In genomic region chr11:79453617-79454016, GRCh38 we compare ENCODE assay signal across 37 cellular contexts. TPM values are rescaled to one million over a fixed set of nuclear protein-coding genes. Genes with fewer than 3 reads are reported as not detected.
A peak's percentile ranks its signal among the peaks of the same experiment; 100 is the strongest.
DNase-seq lines count a peak whose midpoint lies in the region; ATAC-seq, FAIRE-seq and TF ChIP-seq lines count a peak whose summit lies in the region.
"Had no signal": no experiment of that assay in that cellular context is flagged by ENCODE, and none has a peak within 500 bp of the region (broad histone marks: within the 10 kb centered on the region; RNA-seq: fewer than 3 reads in every experiment).

No MANE protein-coding gene starts in this region.

- no peak overlapping the region for H2AFZ ChIP-seq in HepG2 (ENCODE audit: low read length)
- no peak overlapping the region for H2AFZ ChIP-seq in K562 (ENCODE audit: low read depth, low read length)
- H2AFZ ChIP-seq in neural progenitor cell (replicated peaks) = peak overlapping the region; percentile 55

- no peaks in the 10 kb centered on the region for H3K9me3 ChIP-seq in HepG2 (ENCODE audit: low read length)
- H3K9me3 ChIP-seq in right lobe of liver = no peaks in the 10 kb centered on the region
- no peaks in the 10 kb centered on the region for H3K9me3 ChIP-seq in K562 (replicated peaks; ENCODE audit: control insufficient read depth, insufficient read depth, low read depth, low read length)
- H3K9me3 ChIP-seq in neural progenitor cell (ENCODE audit: low read depth) = no peaks in the 10 kb centered on the region
- H3K9me3 ChIP-seq: A549; BE2C; BLaER1; BLaER1 treated with 17β-estradiol and CSF1 and Interleukin-3, amounts not matched to agents 10 nM and 100 nM; Caco-2 had no signal

- H3K9me1 ChIP-seq in K562 (ENCODE audit: control insufficient read depth, insufficient read depth, low read length) = no peaks in the 10 kb centered on the region

- CTCF ChIA-PET in HepG2 (lab: Yijun Ruan, JAX; ENCODE audit: low intra/inter-chr PET ratio, low total read pairs) (no interaction called here), K562 (lab: Yijun Ruan, JAX; ENCODE audit: low intra/inter-chr PET ratio) (no interaction called here)

- H3K9me3 Mint-ChIP-seq in neural progenitor cell = no peaks in the 10 kb centered on the region
- H3K9me3 Mint-ChIP-seq in activated T-helper 2 cell treated with anti-CD3 and anti-CD28 coated beads, Interferon-gamma antibody, Interleukin-2, Interleukin-4, amounts not matched to agents 10 μg/mL and 5 μg/mL and 100 μg/mL, durations not matched to agents 14 hours and 24 hours and 36 hours = no peaks in the 10 kb centered on the region
- H3K9me3 Mint-ChIP-seq: CD4-positive, alpha-beta T cell had no signal

- H3K36me3 ChIP-seq in HepG2 (replicated peaks in 1 of 2; ENCODE audit: control insufficient read depth in 1 of 2, insufficient read depth in 2 of 2, low read length in 2 of 2) = no peaks in the 10 kb centered on the region
- H3K36me3 ChIP-seq in right lobe of liver = no peaks in the 10 kb centered on the region
- H3K36me3 ChIP-seq in K562 (ENCODE audit: control insufficient read depth, insufficient read depth, low read length) = no peaks in the 10 kb centered on the region
- H3K36me3 ChIP-seq in neural progenitor cell = no peaks in the 10 kb centered on the region
- H3K36me3 ChIP-seq: BE2C; BLaER1; BLaER1 treated with 17β-estradiol and CSF1 and Interleukin-3, amounts not matched to agents 10 nM and 100 nM had no signal

- no peak overlapping the region for H3K4me2 ChIP-seq in HepG2 (ENCODE audit: low read depth, low read length)
- no peak overlapping the region for H3K4me2 ChIP-seq in K562 (ENCODE audit: insufficient read depth, low read length)
- no peak overlapping the region for H3K4me2 ChIP-seq in neural progenitor cell
- H3K4me2 ChIP-seq: A549; BLaER1; BLaER1 treated with 17β-estradiol and CSF1 and Interleukin-3, amounts not matched to agents 10 nM and 100 nM had no signal

- H3K4me3 ChIP-seq in HepG2 (replicated peaks in 1 of 3; ENCODE audit: insufficient read depth in 1 of 3, low read depth in 2 of 3, low read length in 3 of 3) (no peak overlapping the region), right lobe of liver (no peak overlapping the region), K562 (no peak overlapping the region), neural progenitor cell (no peak overlapping the region)
- H3K4me3 ChIP-seq: A549; BLaER1; BLaER1 treated with 17β-estradiol and CSF1 and Interleukin-3, amounts not matched to agents 10 nM and 100 nM had no signal

- H3K4me1 ChIP-seq in HepG2 (ENCODE audit: insufficient read depth, low read length) (no peaks in the 10 kb centered on the region), right lobe of liver (no peaks in the 10 kb centered on the region), K562 (replicated peaks in 1 of 2; ENCODE audit: control insufficient read depth in 2 of 2, insufficient read depth in 2 of 2, low read length in 2 of 2) (no peaks in the 10 kb centered on the region), neural progenitor cell (no peaks in the 10 kb centered on the region)
- H3K4me1 ChIP-seq: A549, BE2C, Caco-2 had no signal

- DNase-seq in HepG2 (ENCODE audit: low spot score) (no peak), right lobe of liver (no peak), K562 (ENCODE audit: extremely low read depth in 1 of 4, low spot score in 3 of 4) (no peak), neural progenitor cell (ENCODE audit: low spot score) (no peak), NCI-H1694 treated with DMSO at 0.1 percent for 48 hours (lab: John Stamatoyannopoulos, UW) (no peak)
- no peak for DNase-seq in NK-92 treated with Interleukin-12 subunit alpha and Interleukin-12 subunit beta, amount 100 ng/mL, for 24 hours (lab: John Stamatoyannopoulos, UW)
- DNase-seq in activated T-helper 2 cell treated with anti-CD3 and anti-CD28 coated beads, Interferon-gamma antibody, Interleukin-2, Interleukin-4, amounts not matched to agents 10 μg/mL and 5 μg/mL and 100 μg/mL, durations not matched to agents 14 hours and 24 hours and 36 hours (ENCODE audit: low spot score) = no peak
- DNase-seq: 8988T; ACHN; AML-193; BE2C; C1 segment of cervical spinal cord; Caco-2; Calu3; CD4-positive, alpha-beta memory T cell; CD4-positive, alpha-beta T cell; CD4-positive, CD25-positive, alpha-beta regulatory T cell; CD8-positive, alpha-beta memory T cell; CD8-positive, alpha-beta T cell; COR-L47; DMS 273 treated with DMSO at 0.1 percent for 48 hours; DMS153; DMS53; DMS79; DMS79 treated with DMSO at 0.1 percent for 48 hours; DND-41; EL had no signal

- POLR2A ChIA-PET in HepG2 (lab: Yijun Ruan, JAX) (no interaction called here), K562 (lab: Yijun Ruan, JAX) (no interaction called here)

- BruUV-seq in HepG2 (replicated peaks; lab: Mats Ljungman, UMichigan) (no TSS peak), K562 (replicated peaks; lab: Mats Ljungman, UMichigan) (no TSS peak)

- no peak for TF ChIP-seq CTCF in HepG2 (CRISPR knock-in tag; IDR thresholded peaks at IDR 0.05)
- TF ChIP-seq CTCF in right lobe of liver (IDR thresholded peaks at IDR 0.05) = no peak
- no peak for TF ChIP-seq CTCF in K562 (IDR thresholded peaks at IDR 0.05 in 2 of 3, conservative IDR thresholded peaks at IDR 0.05 in 1 of 3; ENCODE audit: insufficient read depth in 2 of 3, low read depth in 1 of 3, low read length in 3 of 3)
- TF ChIP-seq CTCF in neural progenitor cell (IDR thresholded peaks at IDR 0.05) = no peak

- H4K20me1 ChIP-seq in HepG2 (ENCODE audit: insufficient read depth, low read length) (no peaks in the 10 kb centered on the region), K562 (replicated peaks; ENCODE audit: control insufficient read depth, insufficient read depth, low read length) (no peaks in the 10 kb centered on the region), neural progenitor cell (ENCODE audit: low read depth) (no peaks in the 10 kb centered on the region)
- H4K20me1 ChIP-seq: BLaER1; BLaER1 treated with 17β-estradiol and CSF1 and Interleukin-3, amounts not matched to agents 10 nM and 100 nM had no signal

- ATAC-seq in HepG2 = no peak
- no peak for ATAC-seq in right lobe of liver
- no peak for ATAC-seq in K562
- ATAC-seq: A549; CD8-positive, alpha-beta T cell had no signal

- H3K27me3 ChIP-seq in HepG2 (ENCODE audit: control insufficient read depth in 1 of 2, insufficient read depth in 2 of 2, low read length in 2 of 2) = no peaks in the 10 kb centered on the region; a peak in 2 of 5 replicates
- no peaks in the 10 kb centered on the region for H3K27me3 ChIP-seq in right lobe of liver
- H3K27me3 ChIP-seq in K562 (ENCODE audit: control insufficient read depth in 2 of 2, insufficient read depth in 2 of 2, low read length in 2 of 2) = no peaks in the 10 kb centered on the region
- H3K27me3 ChIP-seq in neural progenitor cell = no peaks in the 10 kb centered on the region
- H3K27me3 ChIP-seq: BLaER1; BLaER1 treated with 17β-estradiol and CSF1 and Interleukin-3, amounts not matched to agents 10 nM and 100 nM had no signal

- intact Hi-C loops in HepG2 (cut with micrococcal nuclease; ENCODE audit: unreplicated experiment) (no loop called here), right lobe of liver (cut with DNase I) (no loop called here), K562 (cut with micrococcal nuclease) (no loop called here)
- intact Hi-C loops in activated T-helper 2 cell treated with anti-CD3 and anti-CD28 coated beads, Interferon-gamma antibody, Interleukin-2, Interleukin-4, amounts not matched to agents 10 μg/mL and 5 μg/mL and 100 μg/mL, durations not matched to agents 14 hours and 24 hours and 36 hours (cut with micrococcal nuclease) = no loop called here

- H3K4me3 Mint-ChIP-seq in neural progenitor cell = no peak overlapping the region
- no peak overlapping the region for H3K4me3 Mint-ChIP-seq in activated T-helper 2 cell treated with anti-CD3 and anti-CD28 coated beads, Interferon-gamma antibody, Interleukin-2, Interleukin-4, amounts not matched to agents 10 μg/mL and 5 μg/mL and 100 μg/mL, durations not matched to agents 14 hours and 24 hours and 36 hours (ENCODE audit: low read depth)
- H3K4me3 Mint-ChIP-seq: B cell; CD14-positive monocyte; CD4-positive, alpha-beta memory T cell; CD4-positive, alpha-beta T cell; CD4-positive, CD25-positive, alpha-beta regulatory T cell; CD8-positive, alpha-beta memory T cell; CD8-positive, alpha-beta T cell had no signal

- peaks cover 13% of the 10 kb centered on the region for H3K4me1 Mint-ChIP-seq in neural progenitor cell
- H3K4me1 Mint-ChIP-seq in activated T-helper 2 cell treated with anti-CD3 and anti-CD28 coated beads, Interferon-gamma antibody, Interleukin-2, Interleukin-4, amounts not matched to agents 10 μg/mL and 5 μg/mL and 100 μg/mL, durations not matched to agents 14 hours and 24 hours and 36 hours (ENCODE audit: low read depth) = no peaks in the 10 kb centered on the region
- H3K4me1 Mint-ChIP-seq: B cell; CD4-positive, alpha-beta memory T cell; CD4-positive, CD25-positive, alpha-beta regulatory T cell; CD8-positive, alpha-beta memory T cell had no signal

- H3K9ac ChIP-seq in HepG2 (ENCODE audit: insufficient read depth, low read depth, low read length) (no peak overlapping the region), K562 (ENCODE audit: insufficient read depth in 1 of 2, low read depth in 2 of 2, low read length in 2 of 2) (no peak overlapping the region), neural progenitor cell (no peak overlapping the region)
- H3K9ac ChIP-seq: BLaER1; BLaER1 treated with 17β-estradiol and CSF1 and Interleukin-3, amounts not matched to agents 10 nM and 100 nM had no signal

- no peak for TF ChIP-seq RAD21 in HepG2 (CRISPR knock-in tag; IDR thresholded peaks at IDR 0.05)
- no peak for TF ChIP-seq RAD21 in K562 (CRISPR knock-in tag; conservative IDR thresholded peaks at IDR 0.05 in 1 of 2, IDR thresholded peaks at IDR 0.05 in 1 of 2)

- no peaks in the 10 kb centered on the region for H3K79me2 ChIP-seq in HepG2 (ENCODE audit: insufficient read depth, low read length)
- no peaks in the 10 kb centered on the region for H3K79me2 ChIP-seq in K562 (ENCODE audit: control insufficient read depth, insufficient read depth, low read length)
- H3K79me2 ChIP-seq in neural progenitor cell (ENCODE audit: low read depth) = no peaks in the 10 kb centered on the region

- H3K27ac Mint-ChIP-seq in neural progenitor cell = no peak overlapping the region
- H3K27ac Mint-ChIP-seq in activated T-helper 2 cell treated with anti-CD3 and anti-CD28 coated beads, Interferon-gamma antibody, Interleukin-2, Interleukin-4, amounts not matched to agents 10 μg/mL and 5 μg/mL and 100 μg/mL, durations not matched to agents 14 hours and 24 hours and 36 hours = no peak overlapping the region
- H3K27ac Mint-ChIP-seq: B cell; CD14-positive monocyte; CD4-positive, alpha-beta memory T cell; CD4-positive, alpha-beta T cell; CD4-positive, CD25-positive, alpha-beta regulatory T cell; CD8-positive, alpha-beta memory T cell; CD8-positive, alpha-beta T cell had no signal

- no peaks in the 10 kb centered on the region for H3K36me3 Mint-ChIP-seq in neural progenitor cell
- no peaks in the 10 kb centered on the region for H3K36me3 Mint-ChIP-seq in activated T-helper 2 cell treated with anti-CD3 and anti-CD28 coated beads, Interferon-gamma antibody, Interleukin-2, Interleukin-4, amounts not matched to agents 10 μg/mL and 5 μg/mL and 100 μg/mL, durations not matched to agents 14 hours and 24 hours and 36 hours (ENCODE audit: low read depth)
- H3K36me3 Mint-ChIP-seq: CD14-positive monocyte; CD4-positive, alpha-beta memory T cell; CD4-positive, CD25-positive, alpha-beta regulatory T cell; CD8-positive, alpha-beta memory T cell; CD8-positive, alpha-beta T cell had no signal

- no peak for TF ChIP-seq EP300 in HepG2 (IDR thresholded peaks at IDR 0.05; ENCODE audit: low read depth in 2 of 2, low read length in 2 of 2)
- no peak for TF ChIP-seq EP300 in HepG2 (CRISPR knock-in tag; IDR thresholded peaks at IDR 0.05; ENCODE audit: borderline replicate concordance)
- no peak for TF ChIP-seq EP300 in K562 (IDR thresholded peaks at IDR 0.05; ENCODE audit: low read length)

- FAIRE-seq in HepG2 (lab: Jason Lieb, UNC) (no peak), G401.6 (lab: Jason Lieb, UNC) (peak; percentile 31), K562 (lab: Jason Lieb, UNC) (no peak)
- FAIRE-seq: A204.1, A549, D721Med had no signal

- H3K27ac ChIP-seq in HepG2 (ENCODE audit: extremely low read length, insufficient read depth, low read length) = no peak overlapping the region
- no peak overlapping the region for H3K27ac ChIP-seq in right lobe of liver
- no peak overlapping the region for H3K27ac ChIP-seq in K562 (ENCODE audit: extremely low read depth, low read depth, low read length)
- no peak overlapping the region for H3K27ac ChIP-seq in neural progenitor cell
- H3K27ac ChIP-seq: 22Rv1; A549; BLaER1; BLaER1 treated with 17β-estradiol and CSF1 and Interleukin-3, amounts not matched to agents 10 nM and 100 nM; C4-2B had no signal

- H3F3A ChIP-seq in neural progenitor cell (ENCODE audit: low read depth) = peaks cover 5% of the 10 kb centered on the region

- TF ChIP-seq POLR2A in HepG2 (IDR thresholded peaks at IDR 0.05; ENCODE audit: insufficient read depth in 1 of 2, low read depth in 2 of 2, low read length in 2 of 2) (no peak), right lobe of liver (IDR thresholded peaks at IDR 0.05) (no peak), K562 (conservative IDR thresholded peaks at IDR 0.05) (no peak)

- peaks cover 2% of the 10 kb centered on the region for H3K27me3 Mint-ChIP-seq in neural progenitor cell (ENCODE audit: insufficient read depth, low read depth)
- peaks cover 3% of the 10 kb centered on the region for H3K27me3 Mint-ChIP-seq in activated T-helper 2 cell treated with anti-CD3 and anti-CD28 coated beads, Interferon-gamma antibody, Interleukin-2, Interleukin-4, amounts not matched to agents 10 μg/mL and 5 μg/mL and 100 μg/mL, durations not matched to agents 14 hours and 24 hours and 36 hours (ENCODE audit: low read depth)
- H3K27me3 Mint-ChIP-seq: CD8-positive, alpha-beta memory T cell had no signal

- in situ Hi-C loops in HepG2 (cut with HindIII; ENCODE audit: extremely low pct_ligation_motif_present, low pct_unique_long_range_greater_than_20kb) = no loop called here
- in situ Hi-C loops in K562 (cut with MboI) = no loop called here

RNA-seq across cellular contexts. Expression of gene TENM4, which starts 12.8 kb away (rescaled TPM):
- total RNA-seq in HepG2 (2016; rRNA removed; fragmentation: Illumina TruSeq; extraction: Trizol) = not detected in 2 replicates
- not detected in 2 replicates for total RNA-seq in HepG2 (2016; cell fraction: cytosol; rRNA removed; fragmentation: Illumina TruSeq; extraction: Trizol; ENCODE audit: low read depth)
- total RNA-seq in HepG2 (2016; cell fraction: insoluble cytoplasmic fraction; rRNA removed; fragmentation: Illumina TruSeq; extraction: Trizol) = not detected in 2 replicates
- total RNA-seq in HepG2 (2016; cell fraction: membrane; rRNA removed; fragmentation: Illumina TruSeq; extraction: Trizol) = not detected in 2 replicates
- not detected in 2 replicates for total RNA-seq in HepG2 (2016; cell fraction: nucleus; rRNA removed; fragmentation: Illumina TruSeq; extraction: Trizol)
- polyA plus RNA-seq in HepG2 (2011; rRNA removed) = under 0.01 TPM in 1 of 2 replicates, not detected in the other
- not detected in 2 replicates for polyA plus RNA-seq in HepG2 (2011; cell fraction: cytosol; rRNA removed)
- not detected in 2 replicates for polyA plus RNA-seq in HepG2 (2011; cell fraction: nucleus; rRNA removed)
- polyA plus RNA-seq in HepG2 (2012) = not detected in 2 replicates
- polyA plus RNA-seq in HepG2 (2016; cell fraction: cytosol; fragmentation: Illumina TruSeq; extraction: Trizol; ENCODE audit: low read depth) = not detected in 2 replicates
- polyA plus RNA-seq in HepG2 (2016; cell fraction: insoluble cytoplasmic fraction; fragmentation: Illumina TruSeq; extraction: Trizol; ENCODE audit: low read depth) = not detected in 2 replicates
- not detected in 2 replicates for polyA plus RNA-seq in HepG2 (2016; cell fraction: membrane; fragmentation: Illumina TruSeq; extraction: Trizol; ENCODE audit: low read depth)
- not detected in 2 replicates for polyA plus RNA-seq in HepG2 (2016; cell fraction: nucleus; fragmentation: Illumina TruSeq; extraction: Trizol; ENCODE audit: insufficient read depth, low read depth)
- polyA minus RNA-seq in HepG2 (2011; rRNA and poly(A)+ RNA removed; ENCODE audit: low replicate concordance) = 0.07 TPM in 1 of 2 replicates, not detected in the other
- polyA minus RNA-seq in HepG2 (2011; cell fraction: cytosol; rRNA and poly(A)+ RNA removed) = not detected in 2 replicates
- polyA minus RNA-seq in HepG2 (2011; cell fraction: nucleus; rRNA and poly(A)+ RNA removed) = not detected in 2 replicates
- total RNA-seq in right lobe of liver = under 1 TPM in 4 of 6 experiments, not detected in 2; 0.04 to 0.58 (median 0.14) TPM
- not detected in 2 replicates for total RNA-seq in K562 (2011; cell fraction: chromatin; rRNA removed; ENCODE audit: low replicate concordance)
- total RNA-seq in K562 (2011; cell fraction: nucleolus; rRNA removed) = not detected in 2 replicates
- total RNA-seq in K562 (2011; cell fraction: nucleoplasm; rRNA removed) = not detected in 2 replicates
- not detected in 2 replicates for total RNA-seq in K562 (2014; rRNA removed)
- total RNA-seq in K562 (2014; rRNA removed; fragmentation: Illumina TruSeq; extraction: Trizol) = not detected in 2 replicates
- total RNA-seq in K562 (2015; rRNA removed; fragmentation: Illumina TruSeq; extraction: Trizol) = not detected in 2 replicates
- total RNA-seq in K562 (2021) = 0.16 and 0.92 TPM in 2 replicates
- not detected in 2 replicates for polyA plus RNA-seq in K562 (2011; rRNA removed)
- polyA plus RNA-seq in K562 (2011; cell fraction: cytosol; rRNA removed) = not detected in 2 replicates
- polyA plus RNA-seq in K562 (2011; cell fraction: nucleus; rRNA removed) = not detected in 2 replicates
- 0.08 TPM in 1 of 2 replicates, not detected in the other for polyA plus RNA-seq in K562 (2012)
- not detected in 2 replicates for polyA plus RNA-seq in K562 (2014; fragmentation: Illumina TruSeq; extraction: Trizol)
- polyA plus RNA-seq in K562 (2014; fragmentation: Nextera tagmentation; extraction: Ambion mirVana) = not detected
- polyA plus RNA-seq in K562 (2014; rRNA removed) = not detected in 2 replicates
- not detected in 2 replicates for polyA minus RNA-seq in K562 (2011; rRNA and poly(A)+ RNA removed)
- not detected in 2 replicates for polyA minus RNA-seq in K562 (2011; cell fraction: cytosol; rRNA and poly(A)+ RNA removed)
- polyA minus RNA-seq in K562 (2011; cell fraction: nucleus; rRNA and poly(A)+ RNA removed) = not detected in 2 replicates
- total RNA-seq in neural progenitor cell (ENCODE audit: low replicate concordance) = 5.1 and 16.6 TPM in 2 replicates
- total RNA-seq in activated T-helper 2 cell treated with anti-CD3 and anti-CD28 coated beads, Interferon-gamma antibody, Interleukin-2, Interleukin-4, amounts not matched to agents 10 μg/mL and 5 μg/mL and 100 μg/mL, durations not matched to agents 14 hours and 24 hours and 36 hours = not detected in 2 replicates
- total RNA-seq: Calu3; CD4-positive, CD25-positive, alpha-beta regulatory T cell; CD8-positive, alpha-beta memory T cell; CD8-positive, alpha-beta T cell had no signal
- polyA plus RNA-seq: CD8-positive, alpha-beta memory T cell had no signal

Comparison
In these comparisons a context has a peak if more than half of its experiments do, and no peak if none do; other contexts are left out.
1. Of the 241 proteins assayed by ChIP-seq in both HepG2 and K562: peak only in HepG2: none; only in K562: none; in both: HNRNPK; in neither: 240.